ENCODE assay signal across 8 cellular contexts in the genomic region with DNA sequence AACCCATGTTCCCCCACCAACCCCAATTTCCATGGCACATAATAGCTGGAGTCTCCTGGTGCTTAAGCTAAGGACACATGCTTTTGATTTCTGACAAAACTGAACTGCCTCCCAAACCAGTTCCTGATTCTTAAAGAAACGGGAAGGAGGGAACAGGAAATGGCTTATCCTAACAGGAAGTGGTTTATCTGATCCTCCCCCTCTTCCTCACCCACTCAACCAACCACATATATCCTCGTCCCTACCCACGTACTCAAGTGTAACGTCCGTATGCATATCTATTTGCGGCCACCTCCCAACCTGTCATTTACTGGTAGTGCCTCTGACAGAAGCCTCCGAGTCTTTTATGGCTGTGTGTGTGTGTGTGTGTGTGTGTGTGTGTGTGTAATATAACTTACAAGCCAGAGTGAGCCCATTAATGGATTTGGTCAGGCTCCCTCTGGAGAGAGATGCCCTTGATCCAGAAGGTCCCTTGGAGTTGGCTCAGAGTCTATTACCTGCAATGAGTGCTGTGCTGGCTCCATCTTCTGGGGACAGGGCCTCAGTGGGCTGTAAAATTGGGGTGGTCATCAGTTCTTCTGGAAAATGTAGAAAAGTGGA. TPM values are rescaled to one million over a fixed set of nuclear protein-coding genes. Genes with fewer than 3 reads are reported as not detected.
A peak's percentile ranks its signal among the peaks of the same experiment; 100 is the strongest.
DNase-seq lines count a peak whose midpoint lies in the region; ATAC-seq and TF ChIP-seq lines count a peak whose summit lies in the region.

No MANE protein-coding gene starts in this region.

- peak overlapping the region; percentile 85 for H2AFZ ChIP-seq in IMR-90 (replicated peaks; ENCODE audit: low read length, poor library complexity)

- peaks cover 31 to 84% (median 67%) of the 10 kb centered on the region in 10 experiments for H3K4me1 ChIP-seq in BLaER1 treated with 17β-estradiol and CSF1 and Interleukin-3, amounts not matched to agents 10 nM and 100 nM
- H3K4me1 ChIP-seq in IMR-90 (ENCODE audit: control insufficient read depth, insufficient read depth, low read length): peaks cover 12% of the 10 kb centered on the region

- peak; percentile 38; the same call in 1 of the 2 replicates for ATAC-seq in IMR-90 (ENCODE audit: low read depth)
- peak; percentile 20 for ATAC-seq in activated B cell treated with CpG ODN at 0.5 μM for 24 hours (ENCODE audit: low read depth)
- ATAC-seq in GM21423 (IDR thresholded peaks at IDR 0.05; ENCODE audit: unreplicated experiment): no peak

- WGBS in IMR-90 (ENCODE audit: extremely low coverage in 2 of 2, insufficient read length in 1 of 2), 2 experiments: no CpG with 5 or more reads among the region's 7 CpGs

- H3K27me3 ChIP-seq in BLaER1 treated with 17β-estradiol and CSF1 and Interleukin-3, amounts not matched to agents 10 nM and 100 nM: no peaks in the 10 kb centered on the region
- no peaks in the 10 kb centered on the region for H3K27me3 ChIP-seq in IMR-90 (ENCODE audit: control insufficient read depth, insufficient read depth, low read length)

- H2BK120ac ChIP-seq in IMR-90 (ENCODE audit: low read depth, low read length): peak overlapping the region; percentile 1; the same call in 1 of the 2 replicates

- H3K4me2 ChIP-seq in BLaER1 treated with 17β-estradiol and CSF1 and Interleukin-3, amounts not matched to agents 10 nM and 100 nM: peak overlapping the region; percentile 76 to 96 (median 90)
- peak overlapping the region; percentile 35; the same call in 1 of the 2 replicates for H3K4me2 ChIP-seq in IMR-90 (ENCODE audit: low read depth, low read length)

- peak overlapping the region; percentile 68 for H2BK5ac ChIP-seq in IMR-90 (ENCODE audit: low read depth, low read length, poor library complexity, severe bottlenecking)

- H3K4me3 ChIP-seq in BLaER1 treated with 17β-estradiol and CSF1 and Interleukin-3, amounts not matched to agents 10 nM and 100 nM: peak overlapping the region; percentile 9 to 41 (median 28); a peak in 15 of 20 replicates
- no peak overlapping the region for H3K4me3 ChIP-seq in IMR-90 (ENCODE audit: insufficient read depth, low read depth, low read length)

- peak overlapping the region; percentile 30 to 77 (median 67); a peak in 20 of 22 replicates for H3K27ac ChIP-seq in BLaER1 treated with 17β-estradiol and CSF1 and Interleukin-3, amounts not matched to agents 10 nM and 100 nM
- H3K27ac ChIP-seq in IMR-90 (ENCODE audit: insufficient read depth, low read length): peak overlapping the region; percentile 1; the same call in 1 of the 2 replicates

- BruUV-seq in IMR-90 (replicated peaks; lab: Mats Ljungman, UMichigan): no TSS peak

- no peak overlapping the region for H3K56ac ChIP-seq in IMR-90 (ENCODE audit: extremely low read depth, insufficient read depth, low read length)

- H2AK5ac ChIP-seq in IMR-90 (ENCODE audit: low read depth, low read length): peak overlapping the region; percentile 45; the same call in 1 of the 2 replicates

- H3K4me3 Mint-ChIP-seq in activated B cell treated with CpG ODN at 0.5 μM for 24 hours: no peak overlapping the region

- H2AK9ac ChIP-seq in IMR-90 (replicated peaks; ENCODE audit: low read depth, low read length, poor library complexity): peak overlapping the region; percentile 63

- H4K8ac ChIP-seq in IMR-90 (ENCODE audit: low read depth in 2 of 2, low read length in 2 of 2): peak overlapping the region; percentile 81 to 95

- H3K27ac Mint-ChIP-seq in activated B cell treated with CpG ODN at 0.5 μM for 24 hours: peak overlapping the region; percentile 87

- intact Hi-C loops in IMR-90 (cut with micrococcal nuclease) (no loop called here), activated B cell treated with CpG ODN at 0.5 μM for 24 hours (cut with micrococcal nuclease) (no loop called here)

- H3K36me3 Mint-ChIP-seq in activated B cell treated with CpG ODN at 0.5 μM for 24 hours (ENCODE audit: low read depth): peaks cover 54% of the 10 kb centered on the region

- H3K18ac ChIP-seq in IMR-90 (ENCODE audit: low read depth, low read length): peak overlapping the region; percentile 46; the same call in 1 of the 2 replicates

- peaks cover 17 to 71% of the 10 kb centered on the region in 2 experiments for H3K79me1 ChIP-seq in IMR-90 (ENCODE audit: low read depth in 1 of 2, low read length in 2 of 2)

- TF ChIP-seq RAD21 in IMR-90 (IDR thresholded peaks at IDR 0.05; ENCODE audit: low read length): no peak

- dilution Hi-C loops in IMR-90 (cut with HindIII; ENCODE audit: low sequenced_read_pairs, unreplicated experiment): no loop called here

- peak overlapping the region; percentile 32; the same call in 1 of the 3 replicates for H2BK15ac ChIP-seq in IMR-90 (ENCODE audit: low read depth, low read length)

- H4K5ac ChIP-seq in IMR-90 (ENCODE audit: low read depth, low read length): peak overlapping the region; percentile 80

- peak overlapping the region; percentile 68; the same call in 1 of the 2 replicates for H4K91ac ChIP-seq in IMR-90 (ENCODE audit: insufficient read depth, low read depth, low read length)

- peak overlapping the region; percentile 73; the same call in 1 of the 2 replicates for H3K4ac ChIP-seq in IMR-90 (ENCODE audit: low read depth, low read length)

- peaks cover 0 to 41% (median 13%) of the 10 kb centered on the region in 11 experiments; a peak in 12 of 22 replicates for H4K20me1 ChIP-seq in BLaER1 treated with 17β-estradiol and CSF1 and Interleukin-3, amounts not matched to agents 10 nM and 100 nM
- H4K20me1 ChIP-seq in IMR-90 (ENCODE audit: insufficient read depth, low read length): no peaks in the 10 kb centered on the region

- DNase-seq in IMR-90: peak; percentile 68
- no peak for DNase-seq in activated B cell treated with CpG ODN at 0.5 μM for 24 hours
- DNase-seq in glomerular visceral epithelial cell (ENCODE audit: extremely low spot score): peak; percentile 27
- peak; percentile 48 for DNase-seq in stimulated activated CD8-positive, alpha-beta memory T cell treated with anti-CD3 and anti-CD28 coated beads, Interleukin-4, amount 100 ng/mL, for 48 hours
- DNase-seq in NCI-H146 treated with DMSO at 0.1 percent for 48 hours (lab: John Stamatoyannopoulos, UW; ENCODE audit: unreplicated experiment): no peak
- no peak for DNase-seq in activated effector memory CD4-positive, alpha-beta T cell treated with anti-CD3 and anti-CD28 coated beads, Interleukin-2, amount 50 U/mL, for 16 hours

- TF ChIP-seq CTCF in IMR-90 (conservative IDR thresholded peaks at IDR 0.05; ENCODE audit: low read depth, low read length) (no peak), activated B cell treated with CpG ODN at 0.5 μM for 24 hours (IDR thresholded peaks at IDR 0.05) (no peak)

- H3K14ac ChIP-seq in IMR-90 (replicated peaks; ENCODE audit: low read depth, low read length): peak overlapping the region; percentile 74

- in situ Hi-C loops in IMR-90 (cut with MboI; ENCODE audit: low sequenced_read_pairs): no loop called here

- no peaks in the 10 kb centered on the region for H3K9me3 ChIP-seq in BLaER1 treated with 17β-estradiol and CSF1 and Interleukin-3, amounts not matched to agents 10 nM and 100 nM (replicated peaks in 1 of 11)
- no peaks in the 10 kb centered on the region for H3K9me3 ChIP-seq in IMR-90 (ENCODE audit: control insufficient read depth, insufficient read depth, low read length)

- peaks cover 31 to 66% (median 43%) of the 10 kb centered on the region in 11 experiments for H3K36me3 ChIP-seq in BLaER1 treated with 17β-estradiol and CSF1 and Interleukin-3, amounts not matched to agents 10 nM and 100 nM
- peaks cover 28% of the 10 kb centered on the region for H3K36me3 ChIP-seq in IMR-90 (ENCODE audit: control insufficient read depth, insufficient read depth, low read length)

- H3K9me1 ChIP-seq in IMR-90 (ENCODE audit: insufficient read depth, low read length): peaks cover 14% of the 10 kb centered on the region; the same call in 1 of the 2 replicates

- peaks cover 49% of the 10 kb centered on the region for H3K4me1 Mint-ChIP-seq in activated B cell treated with CpG ODN at 0.5 μM for 24 hours

- no peak overlapping the region for H2BK20ac ChIP-seq in IMR-90 (ENCODE audit: low read depth, low read length)

- H3K9me3 Mint-ChIP-seq in activated B cell treated with CpG ODN at 0.5 μM for 24 hours: no peaks in the 10 kb centered on the region

- POLR2A ChIA-PET in IMR-90 (lab: Charles Lee; ENCODE audit: unreplicated experiment): no interaction called here
- POLR2A ChIA-PET in activated B cell treated with CpG ODN at 0.5 μM for 24 hours (lab: Charles Lee): interaction anchor here (0.6 to 1.8 kb wide), 3 partner anchors 8 to 20 kb away, joined by 4 to 13 read pairs (median 6); a partner anchor contains a TSS

- CTCF ChIA-PET in IMR-90 (lab: Yijun Ruan, JAX): no interaction called here
- CTCF ChIA-PET in activated B cell treated with CpG ODN at 0.5 μM for 24 hours (lab: Charles Lee): interaction anchor here (1.6 kb wide), 1 partner anchor 95 kb away, joined by 5 read pairs; no protein-coding TSS in a partner anchor

- peak overlapping the region in 9 of 11 experiments; percentile 32 to 52 (median 44); a peak in 13 of 22 replicates for H3K9ac ChIP-seq in BLaER1 treated with 17β-estradiol and CSF1 and Interleukin-3, amounts not matched to agents 10 nM and 100 nM
- H3K9ac ChIP-seq in IMR-90 (ENCODE audit: low read depth, low read length): no peak overlapping the region; the same call in 1 of the 2 replicates

- H3K27me3 Mint-ChIP-seq in activated B cell treated with CpG ODN at 0.5 μM for 24 hours: no peaks in the 10 kb centered on the region

- H3K23ac ChIP-seq in IMR-90 (ENCODE audit: low read depth, low read length): peak overlapping the region; percentile 79; the same call in 1 of the 2 replicates

- TF ChIP-seq POLR2A in IMR-90 (IDR thresholded peaks at IDR 0.05; ENCODE audit: low read depth, low read length): 0 out of 2 replicates have a peak, but pooled peaks have one; percentile 21

TF ChIP-seq in IMR-90, 13 proteins besides CTCF, POLR2A, EP300 and RAD21 (continues in another document):
- no peak for TF ChIP-seq RCOR1 (IDR thresholded peaks at IDR 0.05; ENCODE audit: insufficient replicate concordance, low read length)

RNA-seq across cellular contexts. Expression of a gene that starts 7.7 kb away (rescaled TPM):
- total RNA-seq in IMR-90 (2012; rRNA removed) (62.2 and 77.2 TPM in 2 replicates), activated B cell treated with CpG ODN at 0.5 μM for 24 hours (209 and 214 TPM in 2 replicates)
- 202 and 316 TPM in 2 replicates for polyA plus RNA-seq in IMR-90 (2012; rRNA removed)
- 40.8 and 243 TPM in 2 replicates for polyA plus RNA-seq in IMR-90 (2012; cell fraction: cytosol; rRNA removed)
- 114 and 133 TPM in 2 replicates for polyA plus RNA-seq in IMR-90 (2012; cell fraction: nucleus; rRNA removed; ENCODE audit: low replicate concordance)

RNA-seq across cellular contexts. Expression of a gene that starts 23.9 kb away (rescaled TPM):
- total RNA-seq in IMR-90 (2012; rRNA removed): 12.2 and 15.6 TPM in 2 replicates
- polyA plus RNA-seq in IMR-90 (2012; rRNA removed): 35.8 and 42.7 TPM in 2 replicates
- 17.0 and 41.6 TPM in 2 replicates for polyA plus RNA-seq in IMR-90 (2012; cell fraction: cytosol; rRNA removed)
- 6.5 and 18.3 TPM in 2 replicates for polyA plus RNA-seq in IMR-90 (2012; cell fraction: nucleus; rRNA removed; ENCODE audit: low replicate concordance)
- 11.4 and 11.5 TPM in 2 replicates for total RNA-seq in activated B cell treated with CpG ODN at 0.5 μM for 24 hours

RNA-seq across cellular contexts. Expression of a gene that starts 28.5 kb away (rescaled TPM):
- total RNA-seq in IMR-90 (2012; rRNA removed) (0.90 and 1.9 TPM in 2 replicates), activated B cell treated with CpG ODN at 0.5 μM for 24 hours (20.3 and 26.2 TPM in 2 replicates)
- polyA plus RNA-seq in IMR-90 (2012; rRNA removed): 3.6 and 4.3 TPM in 2 replicates
- 2.5 and 3.0 TPM in 2 replicates for polyA plus RNA-seq in IMR-90 (2012; cell fraction: cytosol; rRNA removed)
- polyA plus RNA-seq in IMR-90 (2012; cell fraction: nucleus; rRNA removed; ENCODE audit: low replicate concordance): 15.2 TPM in 2 replicates

Comparison
In these comparisons a context has a peak if more than half of its experiments do, and no peak if none do; other contexts are left out.
1. DNase-seq: peak in IMR-90 (single experiment), glomerular visceral epithelial cell (single experiment) and stimulated activated CD8-positive, alpha-beta memory T cell treated with anti-CD3 and anti-CD28 coated beads, Interleukin-4, amount 100 ng/mL, for 48 hours (single experiment); none in activated B cell treated with CpG ODN at 0.5 μM for 24 hours (single experiment), NCI-H146 treated with DMSO at 0.1 percent for 48 hours (single experiment) and activated effector memory CD4-positive, alpha-beta T cell treated with anti-CD3 and anti-CD28 coated beads, Interleukin-2, amount 50 U/mL, for 16 hours (single experiment).